ENCODE assay signal across 18 cellular contexts in genomic region chr9:100597236-100597635, GRCh38.
"Had no signal": no experiment of that assay in that cellular context is flagged by ENCODE, and none has a peak within 500 bp of the region (broad histone marks: within the 10 kb centered on the region; RNA-seq: fewer than 3 reads in every experiment).

No MANE protein-coding gene starts in this region.

- H3K27ac ChIP-seq: adrenal gland, cardiac muscle cell, gastrocnemius medialis, heart left ventricle, lower lobe of right lung, ovary, tibial artery, uterus had no signal

- H3K27me3 ChIP-seq: adrenal gland, cardiac muscle cell, dorsolateral prefrontal cortex, gastrocnemius medialis, heart left ventricle, ovary, tibial artery, uterus had no signal

- H3K4me1 ChIP-seq: uterus had no signal

- H3K4me3 ChIP-seq: adrenal gland, cardiac muscle cell, dorsolateral prefrontal cortex, gastrocnemius medialis, heart left ventricle, lower lobe of right lung, ovary, tibial artery, uterus had no signal

- H3K9me3 ChIP-seq: adrenal gland, gastrocnemius medialis, heart left ventricle, lower lobe of right lung, ovary, tibial artery, uterus had no signal

- DNase-seq: activated CD4-positive, alpha-beta memory T cell treated with anti-CD3 and anti-CD28 coated beads, Interleukin-2, amount 10 ng/mL, durations not matched to agents 7 days and 5 days; activated CD4-positive, alpha-beta T cell treated with anti-CD3 and anti-CD28 coated beads for 4 hours; activated CD8-positive, alpha-beta memory T cell treated with anti-CD3 and anti-CD28 coated beads, Interleukin-2, amount 50 U/mL, for 48 hours; activated naive CD4-positive, alpha-beta T cell treated with Interleukin-2 at 50 U/mL for 16 hours; adrenal gland; dorsolateral prefrontal cortex; erythroblast; gastrocnemius medialis; heart left ventricle; left colon; lower lobe of right lung; ovary; stimulated activated CD4-positive, alpha-beta T cell treated with anti-CD3 and anti-CD28 coated beads, Interleukin-12 subunit alpha, Interleukin-12 subunit beta, amount 100 ng/mL, for 4 hours; stimulated activated CD4-positive, alpha-beta T cell treated with anti-CD3 and anti-CD28 coated beads, Interleukin-2, amount 100 ng/mL, for 24 hours; T1000; tibial artery; uterus had no signal

- H3K36me3 ChIP-seq: adrenal gland, cardiac muscle cell, gastrocnemius medialis, heart left ventricle, lower lobe of right lung, ovary, tibial artery, uterus had no signal

- H3K9me3 Mint-ChIP-seq: activated CD4-positive, alpha-beta memory T cell treated with anti-CD3 and anti-CD28 coated beads, Interleukin-2, amount 10 ng/mL, durations not matched to agents 7 days and 5 days had no signal

- H3K27ac Mint-ChIP-seq: activated CD4-positive, alpha-beta memory T cell treated with anti-CD3 and anti-CD28 coated beads, Interleukin-2, amount 10 ng/mL, durations not matched to agents 7 days and 5 days had no signal

- ATAC-seq: gastrocnemius medialis, heart left ventricle, left colon, lower lobe of right lung had no signal
